Comparison of ENCODE assay signal across 8 cellular contexts in genomic region chr14:73491256-73491976, GRCh38. TPM values are rescaled to one million over a fixed set of nuclear protein-coding genes. Genes with fewer than 3 reads are reported as not detected.
A peak's percentile ranks its signal among the peaks of the same experiment; 100 is the strongest.
DNase-seq lines count a peak whose midpoint lies in the region; ATAC-seq, FAIRE-seq and TF ChIP-seq lines count a peak whose summit lies in the region.

No MANE protein-coding gene starts in this region.

- H3K27me3 ChIP-seq in CD4-positive, alpha-beta T cell (ENCODE audit: control insufficient read depth, insufficient read depth, low read length) = no peaks in the 10 kb centered on the region
- H3K27me3 ChIP-seq in PC-9 (ENCODE audit: insufficient read depth, low read depth) (no peaks in the 10 kb centered on the region), foreskin keratinocyte (no peaks in the 10 kb centered on the region), pancreas (no peaks in the 10 kb centered on the region), tibial artery (no peaks in the 10 kb centered on the region)

- CTCF ChIA-PET in CD4-positive, alpha-beta T cell (lab: Charles Lee) = interaction anchor here (0.8 to 2.2 kb wide), 8 partner anchors 10 to 196 kb away, joined by 3 to 12 read pairs (median 4); partner anchors contain the start of gene ACOT2
- CTCF ChIA-PET in PC-9 (lab: Charles Lee) = interaction anchor here (0.6 to 1.3 kb wide), 3 partner anchors 9 to 1768 kb away, joined by 3 to 5 read pairs (median 4); no protein-coding TSS in a partner anchor

- H3K9me2 ChIP-seq in PC-9 (ENCODE audit: insufficient read depth) = no peaks in the 10 kb centered on the region

- peak; percentile 72 for ATAC-seq in CD4-positive, alpha-beta T cell (ENCODE audit: poor library complexity)
- ATAC-seq in GM19438 (IDR thresholded peaks at IDR 0.05; ENCODE audit: low read depth, unreplicated experiment) (peak; percentile 59), HG03565 (IDR thresholded peaks at IDR 0.05; ENCODE audit: unreplicated experiment) (peak; percentile 33), foreskin keratinocyte (peak; percentile 83), pancreas (peak; percentile 62 to 72 (median 66))

- H3K4me3 ChIP-seq in PC-9 (peak overlapping the region; percentile 76), pancreas (peak overlapping the region; percentile 68 to 87 (median 86)), tibial artery (peak overlapping the region; percentile 70 to 97)

- H3K9me3 Mint-ChIP-seq in CD4-positive, alpha-beta T cell = no peaks in the 10 kb centered on the region

- peak; percentile 31 to 73 (median 54) for DNase-seq in CD4-positive, alpha-beta T cell
- DNase-seq in PC-9 = peak; percentile 75 to 79
- DNase-seq in activated effector memory CD4-positive, alpha-beta T cell treated with Interleukin-2 at 50 U/mL for 16 hours = peak; percentile 67
- DNase-seq in foreskin keratinocyte = peak; percentile 36 to 68
- peak; percentile 50 to 87 (median 64) for DNase-seq in pancreas
- DNase-seq in tibial artery = peak; percentile 56 to 79

- H3K4me1 ChIP-seq in PC-9 (replicated peaks; ENCODE audit: insufficient read depth) (peaks cover 23% of the 10 kb centered on the region), foreskin keratinocyte (no peaks in the 10 kb centered on the region), pancreas (peaks cover 0 to 22% (median 0%) of the 10 kb centered on the region in 3 donors), tibial artery (peaks cover 0 to 35% (median 25%) of the 10 kb centered on the region in 4 donors)

- BruUV-seq in PC-9 (replicated peaks; lab: Mats Ljungman, UMichigan) = no TSS peak

- peaks cover 10% of the 10 kb centered on the region for H3F3A ChIP-seq in PC-9 (ENCODE audit: insufficient read depth, low read depth)

- peaks cover 21% of the 10 kb centered on the region for H4K20me1 ChIP-seq in PC-9 (ENCODE audit: insufficient read depth)

- H3K4me2 ChIP-seq in PC-9 = peak overlapping the region; percentile 98

- no peaks in the 10 kb centered on the region for H3K27me3 Mint-ChIP-seq in CD4-positive, alpha-beta T cell

- no peaks in the 10 kb centered on the region for H3K9me3 ChIP-seq in CD4-positive, alpha-beta T cell (ENCODE audit: control insufficient read depth, low read length)
- H3K9me3 ChIP-seq in PC-9 (ENCODE audit: insufficient read depth, low read depth) = no peaks in the 10 kb centered on the region
- H3K9me3 ChIP-seq in pancreas = no peaks in the 10 kb centered on the region
- H3K9me3 ChIP-seq in tibial artery = no peaks in the 10 kb centered on the region

- no peak for TF ChIP-seq CTCF in CD4-positive, alpha-beta T cell (IDR thresholded peaks at IDR 0.05)
- TF ChIP-seq CTCF in PC-9 (conservative IDR thresholded peaks at IDR 0.05) (no peak), foreskin keratinocyte (conservative IDR thresholded peaks at IDR 0.05) (no peak), pancreas (IDR thresholded peaks at IDR 0.05) (no peak), tibial artery (IDR thresholded peaks at IDR 0.05) (no peak)

- H2AFZ ChIP-seq in PC-9 = peak overlapping the region; percentile 92

- intact Hi-C loops in CD4-positive, alpha-beta T cell (cut with DNase I, micrococcal nuclease) = loop anchor here in 1 of 2 experiments (5.0 to 10.0 kb wide), 4 partner anchors 121 to 593 kb away; partner anchors contain the start of genes ACOT6, ALDH6A1, COQ6 and FAM161B
- intact Hi-C loops in PC-9 (cut with micrococcal nuclease; ENCODE audit: unreplicated experiment) (no loop called here), pancreas (cut with DNase I) (no loop called here), tibial artery (cut with DNase I; ENCODE audit: low total_unique reads) (no loop called here)

- H3K4me3 Mint-ChIP-seq in CD4-positive, alpha-beta T cell = peak overlapping the region; percentile 95

- WGBS in pancreas, 2 donors = 1% methylated on average over 54 to 90 of the region's 90 CpGs

- POLR2A ChIA-PET in CD4-positive, alpha-beta T cell (lab: Charles Lee) = interaction anchor here (0.5 to 3.0 kb wide), 30 partner anchors 9 to 597 kb away, joined by 3 to 88 read pairs (median 6); partner anchors contain the start of genes ACOT2, ACOT4, ACOT6 and BBOF1
- POLR2A ChIA-PET in PC-9 (lab: Charles Lee; ENCODE audit: unreplicated experiment) = interaction anchor here (0.6 to 0.8 kb wide), 3 partner anchors 9 to 140 kb away, joined by 3 to 10 read pairs (median 3); no protein-coding TSS in a partner anchor

- H3K36me3 Mint-ChIP-seq in CD4-positive, alpha-beta T cell (ENCODE audit: low read depth) = peaks cover 60% of the 10 kb centered on the region

- H3K27ac Mint-ChIP-seq in CD4-positive, alpha-beta T cell = peak overlapping the region; percentile 94

- H3K79me2 ChIP-seq in PC-9 (ENCODE audit: low read depth) = peaks cover 29% of the 10 kb centered on the region

- peaks cover 58% of the 10 kb centered on the region for H3K4me1 Mint-ChIP-seq in CD4-positive, alpha-beta T cell (ENCODE audit: low read depth)

- H3K27ac ChIP-seq in CD4-positive, alpha-beta T cell (ENCODE audit: low read depth, low read length) = peak overlapping the region; percentile 83
- H3K27ac ChIP-seq in PC-9 = peak overlapping the region; percentile 52; the same call in 1 of the 2 replicates
- no peak overlapping the region for H3K27ac ChIP-seq in foreskin keratinocyte
- peak overlapping the region; percentile 73 to 82 (median 80) for H3K27ac ChIP-seq in pancreas
- peak overlapping the region; percentile 80 to 90 for H3K27ac ChIP-seq in tibial artery

- peaks cover 7% of the 10 kb centered on the region; the same call in 1 of the 2 replicates for H3K36me3 ChIP-seq in PC-9 (ENCODE audit: low read depth)
- no peaks in the 10 kb centered on the region for H3K36me3 ChIP-seq in pancreas
- peaks cover 11 to 20% (median 11%) of the 10 kb centered on the region in 3 donors for H3K36me3 ChIP-seq in tibial artery

- no peak for FAIRE-seq in pancreas (lab: Jason Lieb, UNC)

RNA-seq across cellular contexts. Expression of gene RIOX1, which starts 0.7 kb away (rescaled TPM):
- total RNA-seq in CD4-positive, alpha-beta T cell = 10 to 100 TPM; 26.7 to 28.5 TPM
- total RNA-seq in PC-9 (2021) = 9.9 and 10.8 TPM in 2 replicates
- total RNA-seq in foreskin keratinocyte = 16.1 and 16.8 TPM in 2 replicates
- polyA plus RNA-seq in foreskin keratinocyte = 10.7 and 12.2 TPM in 2 replicates
- 1 to 10 TPM; 4.3 to 8.0 (median 6.6) TPM for total RNA-seq in pancreas
- polyA plus RNA-seq in pancreas = 1 to 10 TPM; 4.1 to 4.3 TPM

RNA-seq across cellular contexts. Expression of gene NUMB, which starts 33.1 kb away (rescaled TPM):
- 10 to 100 TPM; 27.9 to 31.5 TPM for total RNA-seq in CD4-positive, alpha-beta T cell
- total RNA-seq in PC-9 (2021) (59.2 and 64.5 TPM in 2 replicates), foreskin keratinocyte (42.5 and 42.6 TPM in 2 replicates), pancreas (10 to 100 TPM; 25.1 to 53.8 (median 33.6) TPM)
- polyA plus RNA-seq in foreskin keratinocyte (26.1 and 27.6 TPM in 2 replicates), pancreas (10 to 100 TPM; 23.9 to 28.8 TPM)

RNA-seq across cellular contexts. Expression of gene ACOT1, which starts 45.5 kb away (rescaled TPM):
- total RNA-seq in CD4-positive, alpha-beta T cell = 1 to 10 TPM; 2.9 to 3.7 TPM
- total RNA-seq in PC-9 (2021) (2.2 and 3.6 TPM in 2 replicates), foreskin keratinocyte (2.0 and 2.3 TPM in 2 replicates), pancreas (1 to 10 TPM in 5 of 6 donors, under 1 TPM in 1; 0.69 to 2.8 (median 1.5) TPM)
- polyA plus RNA-seq in foreskin keratinocyte (3.1 and 3.3 TPM in 2 replicates), pancreas (1 to 10 TPM; 1.0 to 1.5 TPM)

Comparison
In these comparisons a context has a peak if more than half of its experiments do, and no peak if none do; other contexts are left out.
1. ATAC-seq: peak in every context shown above with its lines; median percentile 83 in foreskin keratinocyte; 72 in CD4-positive, alpha-beta T cell; 66 in pancreas; 59 in GM19438; 33 in HG03565.